30 cellular contexts compared by ENCODE assay signal in genomic region chr4:158597879-158598596, GRCh38.
"Had no signal": no experiment of that assay in that cellular context is flagged by ENCODE, and none has a peak within 500 bp of the region (broad histone marks: within the 10 kb centered on the region; RNA-seq: fewer than 3 reads in every experiment).

No MANE protein-coding gene starts in this region.

- DNase-seq: activated B cell treated with CpG ODN at 0.5 μM for 24 hours; activated CD4-positive, alpha-beta memory T cell treated with anti-CD3 and anti-CD28 coated beads, Interleukin-2, amount 10 ng/mL, durations not matched to agents 7 days and 5 days; activated CD4-positive, alpha-beta T cell treated with anti-CD3 and anti-CD28 coated beads for 1 hour; activated CD4-positive, alpha-beta T cell treated with anti-CD3 and anti-CD28 coated beads, Interleukin-2, amount 50 U/mL, for 1 hour; activated gamma-delta T cell treated with Interleukin-2 at 50 U/mL for 16 hours; activated naive CD4-positive, alpha-beta T cell treated with anti-CD3 and anti-CD28 coated beads, Interleukin-2, amount 10 ng/mL, durations not matched to agents 7 days and 5 days; activated naive CD8-positive, alpha-beta T cell treated with anti-CD3 and anti-CD28 coated beads, Interleukin-2, amount 10 ng/mL, durations not matched to agents 7 days and 5 days; activated T-cell treated with anti-CD3 and anti-CD28 coated beads for 4 hours; activated T-cell treated with anti-CD3 and anti-CD28 coated beads, Interleukin-2, amount 50 U/mL, for 48 hours; adrenal gland; aorta; caudate nucleus; NCI-H1092; NCI-H1417; NCI-H2029; NCI-H2107; NCI-H2171 treated with DMSO at 0.1 percent for 48 hours; NCI-H226; NCI-H526; NCI-H774; OCI-M1; RPMI8226; T-cell; T-helper 2 cell; T1000 had no signal

- H3K4me1 ChIP-seq: breast epithelium had no signal

- ATAC-seq: Panc1, Right ventricle myocardium inferior, T-cell had no signal

- H3K27ac Mint-ChIP-seq: activated B cell treated with CpG ODN at 0.5 μM for 24 hours; activated CD4-positive, alpha-beta memory T cell treated with anti-CD3 and anti-CD28 coated beads, Interleukin-2, amount 10 ng/mL, durations not matched to agents 7 days and 5 days; activated naive CD4-positive, alpha-beta T cell treated with anti-CD3 and anti-CD28 coated beads, Interleukin-2, amount 10 ng/mL, durations not matched to agents 7 days and 5 days; activated naive CD8-positive, alpha-beta T cell treated with anti-CD3 and anti-CD28 coated beads, Interleukin-2, amount 10 ng/mL, durations not matched to agents 7 days and 5 days; activated T-helper 2 cell treated with anti-CD3 and anti-CD28 coated beads, Interferon-gamma antibody, Interleukin-2, Interleukin-4, amounts not matched to agents 10 μg/mL and 5 μg/mL and 100 μg/mL, durations not matched to agents 14 hours and 24 hours and 36 hours; T-cell had no signal

- H3K9me3 Mint-ChIP-seq: activated B cell treated with CpG ODN at 0.5 μM for 24 hours; activated CD4-positive, alpha-beta memory T cell treated with anti-CD3 and anti-CD28 coated beads, Interleukin-2, amount 10 ng/mL, durations not matched to agents 7 days and 5 days; activated naive CD4-positive, alpha-beta T cell treated with anti-CD3 and anti-CD28 coated beads, Interleukin-2, amount 10 ng/mL, durations not matched to agents 7 days and 5 days; activated naive CD8-positive, alpha-beta T cell treated with anti-CD3 and anti-CD28 coated beads, Interleukin-2, amount 10 ng/mL, durations not matched to agents 7 days and 5 days; activated T-helper 2 cell treated with anti-CD3 and anti-CD28 coated beads, Interferon-gamma antibody, Interleukin-2, Interleukin-4, amounts not matched to agents 10 μg/mL and 5 μg/mL and 100 μg/mL, durations not matched to agents 14 hours and 24 hours and 36 hours; T-cell had no signal

- H3K27ac ChIP-seq: breast epithelium, SK-N-MC had no signal

- H3K4me3 ChIP-seq: adrenal gland, breast epithelium, SK-N-MC had no signal

- H3K9me3 ChIP-seq: adrenal gland, breast epithelium had no signal

- H3K36me3 ChIP-seq: adrenal gland, breast epithelium had no signal

- H3K27me3 ChIP-seq: adrenal gland, breast epithelium had no signal

- H3K36me3 Mint-ChIP-seq: activated naive CD4-positive, alpha-beta T cell treated with anti-CD3 and anti-CD28 coated beads, Interleukin-2, amount 10 ng/mL, durations not matched to agents 7 days and 5 days; activated naive CD8-positive, alpha-beta T cell treated with anti-CD3 and anti-CD28 coated beads, Interleukin-2, amount 10 ng/mL, durations not matched to agents 7 days and 5 days; T-cell had no signal

- H3K4me3 Mint-ChIP-seq: activated B cell treated with CpG ODN at 0.5 μM for 24 hours; activated CD4-positive, alpha-beta memory T cell treated with anti-CD3 and anti-CD28 coated beads, Interleukin-2, amount 10 ng/mL, durations not matched to agents 7 days and 5 days; activated naive CD4-positive, alpha-beta T cell treated with anti-CD3 and anti-CD28 coated beads, Interleukin-2, amount 10 ng/mL, durations not matched to agents 7 days and 5 days; activated naive CD8-positive, alpha-beta T cell treated with anti-CD3 and anti-CD28 coated beads, Interleukin-2, amount 10 ng/mL, durations not matched to agents 7 days and 5 days; T-cell had no signal

- H3K4me1 Mint-ChIP-seq: activated B cell treated with CpG ODN at 0.5 μM for 24 hours; activated CD4-positive, alpha-beta memory T cell treated with anti-CD3 and anti-CD28 coated beads, Interleukin-2, amount 10 ng/mL, durations not matched to agents 7 days and 5 days; activated naive CD4-positive, alpha-beta T cell treated with anti-CD3 and anti-CD28 coated beads, Interleukin-2, amount 10 ng/mL, durations not matched to agents 7 days and 5 days; activated naive CD8-positive, alpha-beta T cell treated with anti-CD3 and anti-CD28 coated beads, Interleukin-2, amount 10 ng/mL, durations not matched to agents 7 days and 5 days; T-cell had no signal
